Comparison of ENCODE assay signal across 39 cellular contexts in genomic region chr3:184857099-184857498, GRCh38.
"Had no signal": no experiment of that assay in that cellular context is flagged by ENCODE, and none has a peak within 500 bp of the region (broad histone marks: within the 10 kb centered on the region; RNA-seq: fewer than 3 reads in every experiment).

No MANE protein-coding gene starts in this region.

- H3K27ac Mint-ChIP-seq: activated naive CD4-positive, alpha-beta T cell treated with anti-CD3 and anti-CD28 coated beads for 36 hours; activated naive CD4-positive, alpha-beta T cell treated with anti-CD3 and anti-CD28 coated beads, Interleukin-2, amount 10 ng/mL, durations not matched to agents 7 days and 5 days; activated naive CD4-positive, alpha-beta T cell treated with anti-CD3 and anti-CD28 coated beads, Interleukin-2, amount 50 U/mL, for 24 hours; activated naive CD4-positive, alpha-beta T cell treated with anti-CD3 and anti-CD28 coated beads, Interleukin-2, amount 50 U/mL, for 72 hours; activated naive CD8-positive, alpha-beta T cell; activated naive CD8-positive, alpha-beta T cell treated with anti-CD3 and anti-CD28 coated beads for 36 hours; activated naive CD8-positive, alpha-beta T cell treated with anti-CD3 and anti-CD28 coated beads, Interleukin-2, amount 10 ng/mL, durations not matched to agents 7 days and 5 days; activated naive CD8-positive, alpha-beta T cell treated with anti-CD3 and anti-CD28 coated beads, Interleukin-2, amount 50 U/mL, for 24 hours; activated T-cell treated with anti-CD3 and anti-CD28 coated beads, Interleukin-2, amount 50 U/mL, for 24 hours; activated T-cell treated with anti-CD3 and anti-CD28 coated beads, Interleukin-2, amount 50 U/mL, for 72 hours; activated T-helper 1 cell treated with anti-CD3 and anti-CD28 coated beads, Interleukin-12 subunit alpha, Interleukin-12 subunit beta, Interleukin-2, Interleukin-4 antibody, amounts not matched to agents 30 ng/mL and 10 ng/mL and 1 ng/mL, durations not matched to agents 14 hours and 24 hours and 36 hours; activated T-helper 17 cell treated with anti-CD3 and anti-CD28 coated beads, Interleukin-2, amount 50 U/mL, for 72 hours; brain had no signal

- H3K4me3 ChIP-seq: adrenal gland, ascending aorta, body of pancreas, breast epithelium, cardiac muscle cell had no signal

- DNase-seq: activated effector memory CD4-positive, alpha-beta T cell treated with anti-CD3 and anti-CD28 coated beads, Interleukin-2, amount 50 U/mL, for 16 hours; activated effector memory CD4-positive, alpha-beta T cell treated with Interleukin-2 at 50 U/mL for 16 hours; activated gamma-delta T cell; activated gamma-delta T cell treated with Interleukin-2 at 50 U/mL for 16 hours; activated naive CD4-positive, alpha-beta T cell; activated naive CD4-positive, alpha-beta T cell treated with anti-CD3 and anti-CD28 coated beads for 36 hours; activated naive CD4-positive, alpha-beta T cell treated with anti-CD3 and anti-CD28 coated beads, Interleukin-2, amount 10 ng/mL, durations not matched to agents 7 days and 5 days; activated naive CD4-positive, alpha-beta T cell treated with anti-CD3 and anti-CD28 coated beads, Interleukin-2, amount 50 U/mL, for 16 hours; activated naive CD4-positive, alpha-beta T cell treated with Interleukin-2 at 50 U/mL for 16 hours; activated naive CD8-positive, alpha-beta T cell treated with anti-CD3 and anti-CD28 coated beads for 36 hours; activated naive CD8-positive, alpha-beta T cell treated with anti-CD3 and anti-CD28 coated beads, Interleukin-2, amount 10 ng/mL, durations not matched to agents 7 days and 5 days; activated naive CD8-positive, alpha-beta T cell treated with anti-CD3 and anti-CD28 coated beads, Interleukin-2, amount 50 U/mL, for 24 hours; activated T-cell treated with anti-CD3 and anti-CD28 coated beads, Interleukin-2, amount 50 U/mL, for 1 hour; activated T-cell treated with anti-CD3 and anti-CD28 coated beads, Interleukin-2, amount 50 U/mL, for 24 hours; activated T-cell treated with anti-CD3 and anti-CD28 coated beads, Interleukin-2, amount 50 U/mL, for 4 hours; activated T-cell treated with anti-CD3 and anti-CD28 coated beads, Interleukin-2, amount 50 U/mL, for 48 hours; activated T-cell treated with anti-CD3 and anti-CD28 coated beads, Interleukin-2, amount 50 U/mL, for 72 hours; adrenal gland; amniotic stem cell; amygdala; anterior cingulate cortex; aorta; body of pancreas; brain microvascular endothelial cell; caudate nucleus; central memory CD4-positive, alpha-beta T cell; cerebellar nuclear complex had no signal

- ATAC-seq: activated naive CD4-positive, alpha-beta T cell treated with anti-CD3 and anti-CD28 coated beads, Interleukin-2, amount 50 U/mL, for 72 hours; activated naive CD8-positive, alpha-beta T cell treated with anti-CD3 and anti-CD28 coated beads, Interleukin-2, amount 50 U/mL, for 24 hours; activated T-cell treated with anti-CD3 and anti-CD28 coated beads, Interleukin-2, amount 50 U/mL, for 4 hours; activated T-cell treated with anti-CD3 and anti-CD28 coated beads, Interleukin-2, amount 50 U/mL, for 72 hours; activated T-helper 17 cell treated with anti-CD3 and anti-CD28 coated beads, Interleukin-2, amount 50 U/mL, for 72 hours; body of pancreas had no signal

- H3K9me3 ChIP-seq: adrenal gland, ascending aorta, body of pancreas, breast epithelium had no signal

- H3K27me3 ChIP-seq: adrenal gland, ascending aorta, body of pancreas, brain microvascular endothelial cell, breast epithelium, cardiac muscle cell had no signal

- H3K27me3 Mint-ChIP-seq: activated naive CD4-positive, alpha-beta T cell treated with anti-CD3 and anti-CD28 coated beads, Interleukin-2, amount 10 ng/mL, durations not matched to agents 7 days and 5 days; activated naive CD4-positive, alpha-beta T cell treated with anti-CD3 and anti-CD28 coated beads, Interleukin-2, amount 50 U/mL, for 24 hours; activated naive CD8-positive, alpha-beta T cell; activated naive CD8-positive, alpha-beta T cell treated with anti-CD3 and anti-CD28 coated beads for 36 hours; activated naive CD8-positive, alpha-beta T cell treated with anti-CD3 and anti-CD28 coated beads, Interleukin-2, amount 10 ng/mL, durations not matched to agents 7 days and 5 days; activated naive CD8-positive, alpha-beta T cell treated with anti-CD3 and anti-CD28 coated beads, Interleukin-2, amount 50 U/mL, for 24 hours; activated T-cell treated with anti-CD3 and anti-CD28 coated beads, Interleukin-2, amount 50 U/mL, for 24 hours; activated T-helper 17 cell treated with anti-CD3 and anti-CD28 coated beads, Interleukin-2, amount 50 U/mL, for 72 hours; brain; central memory CD8-positive, alpha-beta T cell had no signal

- H3K4me3 Mint-ChIP-seq: activated naive CD4-positive, alpha-beta T cell treated with anti-CD3 and anti-CD28 coated beads for 36 hours; activated naive CD4-positive, alpha-beta T cell treated with anti-CD3 and anti-CD28 coated beads, Interleukin-2, amount 10 ng/mL, durations not matched to agents 7 days and 5 days; activated naive CD4-positive, alpha-beta T cell treated with anti-CD3 and anti-CD28 coated beads, Interleukin-2, amount 50 U/mL, for 24 hours; activated naive CD8-positive, alpha-beta T cell; activated naive CD8-positive, alpha-beta T cell treated with anti-CD3 and anti-CD28 coated beads for 36 hours; activated naive CD8-positive, alpha-beta T cell treated with anti-CD3 and anti-CD28 coated beads, Interleukin-2, amount 10 ng/mL, durations not matched to agents 7 days and 5 days; activated naive CD8-positive, alpha-beta T cell treated with anti-CD3 and anti-CD28 coated beads, Interleukin-2, amount 50 U/mL, for 24 hours; activated T-cell treated with anti-CD3 and anti-CD28 coated beads, Interleukin-2, amount 50 U/mL, for 24 hours; activated T-cell treated with anti-CD3 and anti-CD28 coated beads, Interleukin-2, amount 50 U/mL, for 4 hours; activated T-cell treated with anti-CD3 and anti-CD28 coated beads, Interleukin-2, amount 50 U/mL, for 72 hours; activated T-helper 1 cell treated with anti-CD3 and anti-CD28 coated beads, Interleukin-12 subunit alpha, Interleukin-12 subunit beta, Interleukin-2, Interleukin-4 antibody, amounts not matched to agents 30 ng/mL and 10 ng/mL and 1 ng/mL, durations not matched to agents 14 hours and 24 hours and 36 hours; activated T-helper 17 cell treated with anti-CD3 and anti-CD28 coated beads, Interleukin-2, amount 50 U/mL, for 72 hours; brain; central memory CD8-positive, alpha-beta T cell had no signal

- H3K9me3 Mint-ChIP-seq: activated naive CD4-positive, alpha-beta T cell treated with anti-CD3 and anti-CD28 coated beads for 36 hours; activated naive CD4-positive, alpha-beta T cell treated with anti-CD3 and anti-CD28 coated beads, Interleukin-2, amount 10 ng/mL, durations not matched to agents 7 days and 5 days; activated naive CD4-positive, alpha-beta T cell treated with anti-CD3 and anti-CD28 coated beads, Interleukin-2, amount 50 U/mL, for 24 hours; activated naive CD4-positive, alpha-beta T cell treated with anti-CD3 and anti-CD28 coated beads, Interleukin-2, amount 50 U/mL, for 72 hours; activated naive CD8-positive, alpha-beta T cell treated with anti-CD3 and anti-CD28 coated beads for 36 hours; activated naive CD8-positive, alpha-beta T cell treated with anti-CD3 and anti-CD28 coated beads, Interleukin-2, amount 10 ng/mL, durations not matched to agents 7 days and 5 days; activated naive CD8-positive, alpha-beta T cell treated with anti-CD3 and anti-CD28 coated beads, Interleukin-2, amount 50 U/mL, for 24 hours; activated T-cell treated with anti-CD3 and anti-CD28 coated beads, Interleukin-2, amount 50 U/mL, for 24 hours; activated T-cell treated with anti-CD3 and anti-CD28 coated beads, Interleukin-2, amount 50 U/mL, for 4 hours; activated T-cell treated with anti-CD3 and anti-CD28 coated beads, Interleukin-2, amount 50 U/mL, for 72 hours; activated T-helper 1 cell treated with anti-CD3 and anti-CD28 coated beads, Interleukin-12 subunit alpha, Interleukin-12 subunit beta, Interleukin-2, Interleukin-4 antibody, amounts not matched to agents 30 ng/mL and 10 ng/mL and 1 ng/mL, durations not matched to agents 14 hours and 24 hours and 36 hours; activated T-helper 17 cell treated with anti-CD3 and anti-CD28 coated beads, Interleukin-2, amount 50 U/mL, for 72 hours; brain; central memory CD8-positive, alpha-beta T cell had no signal

- H3K4me1 Mint-ChIP-seq: activated naive CD4-positive, alpha-beta T cell treated with anti-CD3 and anti-CD28 coated beads, Interleukin-2, amount 10 ng/mL, durations not matched to agents 7 days and 5 days; activated naive CD4-positive, alpha-beta T cell treated with anti-CD3 and anti-CD28 coated beads, Interleukin-2, amount 50 U/mL, for 24 hours; activated naive CD8-positive, alpha-beta T cell treated with anti-CD3 and anti-CD28 coated beads for 36 hours; activated naive CD8-positive, alpha-beta T cell treated with anti-CD3 and anti-CD28 coated beads, Interleukin-2, amount 10 ng/mL, durations not matched to agents 7 days and 5 days; activated naive CD8-positive, alpha-beta T cell treated with anti-CD3 and anti-CD28 coated beads, Interleukin-2, amount 50 U/mL, for 24 hours; activated T-helper 17 cell treated with anti-CD3 and anti-CD28 coated beads, Interleukin-2, amount 50 U/mL, for 72 hours; brain; central memory CD8-positive, alpha-beta T cell had no signal

- FAIRE-seq: astrocyte, bronchial epithelial cell had no signal

- H3K4me1 ChIP-seq: adrenal gland, ascending aorta, body of pancreas, breast epithelium had no signal

- H3K27ac ChIP-seq: adrenal gland, ascending aorta, body of pancreas, brain microvascular endothelial cell, breast epithelium, cardiac muscle cell had no signal
